Comparison of ENCODE assay signal across 10 cellular contexts in the genomic region with DNA sequence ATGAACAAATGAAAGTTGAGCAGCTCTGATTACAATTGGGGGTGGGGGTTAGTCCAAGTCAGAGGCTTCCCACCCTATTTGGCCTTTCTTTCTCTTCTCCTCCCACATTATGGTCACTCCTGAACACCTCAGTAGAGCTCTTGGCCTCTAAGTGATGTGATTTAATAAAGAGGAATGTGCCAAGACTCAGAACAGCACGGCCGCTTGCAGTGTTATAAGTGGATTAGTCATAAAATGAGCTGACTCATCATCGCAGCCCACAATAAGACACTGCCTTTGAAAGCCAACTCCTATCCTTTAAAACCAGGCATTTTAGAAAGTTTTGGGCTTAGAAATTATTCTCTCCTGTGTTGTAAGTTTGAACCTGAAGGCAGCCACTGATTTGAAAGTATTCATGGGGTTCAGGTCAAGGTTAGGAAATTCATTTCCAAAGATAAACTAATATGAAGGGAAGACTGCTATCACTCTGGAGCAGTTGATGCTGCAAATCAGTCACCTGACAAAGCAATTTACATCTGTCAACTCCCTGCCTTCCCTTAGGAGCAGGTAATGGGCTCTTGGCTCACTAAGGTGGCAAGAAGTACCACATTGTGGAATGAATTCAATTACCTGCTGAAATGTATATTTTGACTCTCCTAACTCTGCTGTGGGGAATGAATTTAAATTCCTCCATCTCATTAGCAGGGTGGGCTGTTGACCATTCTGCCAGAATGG.
A peak's percentile ranks its signal among the peaks of the same experiment; 100 is the strongest.
DNase-seq lines count a peak whose midpoint lies in the region; ATAC-seq, FAIRE-seq and TF ChIP-seq lines count a peak whose summit lies in the region.
"Had no signal": no experiment of that assay in that cellular context is flagged by ENCODE, and none has a peak within 500 bp of the region (broad histone marks: within the 10 kb centered on the region; RNA-seq: fewer than 3 reads in every experiment).

No MANE protein-coding gene starts in this region.

- peaks cover 0 to 9% of the 10 kb centered on the region in 2 donors for H3K9me3 ChIP-seq in right atrium auricular region
- H3K9me3 ChIP-seq in WERI-Rb-1 (ENCODE audit: severe bottlenecking), result no peaks in the 10 kb centered on the region
- H3K9me3 ChIP-seq in hepatocyte (ENCODE audit: low read depth), result no peaks in the 10 kb centered on the region
- no peaks in the 10 kb centered on the region for H3K9me3 ChIP-seq in MM.1S (replicated peaks; ENCODE audit: insufficient read depth, low read length)

- TF ChIP-seq CTCF in right atrium auricular region (IDR thresholded peaks at IDR 0.05) (no peak), WERI-Rb-1 (IDR thresholded peaks at IDR 0.05; ENCODE audit: low read depth, low read length) (no peak), hepatocyte (IDR thresholded peaks at IDR 0.05; ENCODE audit: poor library complexity) (no peak), MM.1S (IDR thresholded peaks at IDR 0.05; ENCODE audit: low read length) (no peak)

- H3K4me2 ChIP-seq in hepatocyte (no peak overlapping the region), MM.1S (ENCODE audit: low read depth, low read length) (no peak overlapping the region)

- intact Hi-C loops in Right ventricle myocardium inferior (cut with DNase I), result no loop called here

- H3K4me3 ChIP-seq in right atrium auricular region, result no peak overlapping the region
- H3K4me3 ChIP-seq in WERI-Rb-1 (ENCODE audit: low read depth, low read length), result no peak overlapping the region
- H3K4me3 ChIP-seq in hepatocyte, result no peak overlapping the region
- H3K4me3 ChIP-seq in MM.1S (ENCODE audit: low read length), result no peak overlapping the region
- H3K4me3 ChIP-seq: SK-N-MC had no signal

- H3K9me2 ChIP-seq in hepatocyte (replicated peaks; ENCODE audit: insufficient read depth) (no peaks in the 10 kb centered on the region), MM.1S (replicated peaks; ENCODE audit: insufficient read depth, low read length) (no peaks in the 10 kb centered on the region)

- H2AFZ ChIP-seq in hepatocyte (no peak overlapping the region), MM.1S (ENCODE audit: low read length) (no peak overlapping the region)

- no peak for FAIRE-seq in urothelium cell line (lab: Jason Lieb, UNC)

- no peaks in the 10 kb centered on the region for H3K36me3 ChIP-seq in right atrium auricular region
- H3K36me3 ChIP-seq in WERI-Rb-1, result no peaks in the 10 kb centered on the region
- H3K36me3 ChIP-seq in hepatocyte (replicated peaks; ENCODE audit: insufficient read depth, low read depth), result no peaks in the 10 kb centered on the region
- H3K36me3 ChIP-seq in MM.1S (replicated peaks; ENCODE audit: insufficient read depth, low read length), result no peaks in the 10 kb centered on the region

- H3K27ac ChIP-seq in right atrium auricular region (no peak overlapping the region), WERI-Rb-1 (0 out of 2 replicates have a peak overlapping the region, but pooled peaks have one; percentile 19), hepatocyte (no peak overlapping the region), MM.1S (ENCODE audit: low read length) (no peak overlapping the region)
- H3K27ac ChIP-seq: SK-N-MC had no signal

- H3F3A ChIP-seq in MM.1S (ENCODE audit: insufficient read depth, low read length), result no peaks in the 10 kb centered on the region

- no peak for DNase-seq in Right ventricle myocardium inferior (ENCODE audit: missing footprints)
- no peak for DNase-seq in right atrium auricular region (ENCODE audit: low spot score)
- peak; percentile 23 for DNase-seq in WERI-Rb-1
- peak; percentile 61 for DNase-seq in hepatocyte (ENCODE audit: low spot score)
- DNase-seq in urothelium cell line (ENCODE audit: low spot score), result peak; percentile 81
- no peak for DNase-seq in MM.1S
- DNase-seq in activated gamma-delta T cell (lab: John Stamatoyannopoulos, UW), result no peak
- DNase-seq: activated effector memory CD4-positive, alpha-beta T cell treated with anti-CD3 and anti-CD28 coated beads, Interleukin-2, amount 50 U/mL, for 16 hours had no signal

- no peaks in the 10 kb centered on the region for H4K20me1 ChIP-seq in hepatocyte (ENCODE audit: insufficient read depth, poor library complexity, severe bottlenecking)
- no peaks in the 10 kb centered on the region for H4K20me1 ChIP-seq in MM.1S (ENCODE audit: insufficient read depth, low read length)

- WGBS in hepatocyte (ENCODE audit: low lambda C conversion rate, missing lambda C conversion rate), result 44% methylated on average over 3 of the region's 3 CpGs

- no peaks in the 10 kb centered on the region for H3K27me3 ChIP-seq in right atrium auricular region
- no peaks in the 10 kb centered on the region for H3K27me3 ChIP-seq in WERI-Rb-1 (ENCODE audit: insufficient read depth, low read depth, severe bottlenecking)
- H3K27me3 ChIP-seq in hepatocyte, result no peaks in the 10 kb centered on the region
- H3K27me3 ChIP-seq in MM.1S (replicated peaks; ENCODE audit: insufficient read depth, low read length), result no peaks in the 10 kb centered on the region

- ATAC-seq in Right ventricle myocardium inferior (peak; percentile 86), HG03442 (IDR thresholded peaks at IDR 0.05; ENCODE audit: unreplicated experiment) (no peak)

- H3K9ac ChIP-seq in MM.1S (ENCODE audit: low read length), result no peak overlapping the region

- H3K79me2 ChIP-seq in hepatocyte (no peaks in the 10 kb centered on the region), MM.1S (ENCODE audit: low read length) (no peaks in the 10 kb centered on the region)

- H3K4me1 ChIP-seq in right atrium auricular region (no peaks in the 10 kb centered on the region), hepatocyte (ENCODE audit: insufficient read depth) (no peaks in the 10 kb centered on the region), MM.1S (ENCODE audit: low read length) (no peaks in the 10 kb centered on the region)

Comparison
In these comparisons a context has a peak if more than half of its experiments do, and no peak if none do; other contexts are left out.
1. DNase-seq: peak in WERI-Rb-1 (single experiment), hepatocyte (single experiment) and urothelium cell line (single experiment); none in Right ventricle myocardium inferior (single experiment), right atrium auricular region (single experiment), MM.1S (single experiment) and activated gamma-delta T cell (single experiment).